In the genomic region with DNA sequence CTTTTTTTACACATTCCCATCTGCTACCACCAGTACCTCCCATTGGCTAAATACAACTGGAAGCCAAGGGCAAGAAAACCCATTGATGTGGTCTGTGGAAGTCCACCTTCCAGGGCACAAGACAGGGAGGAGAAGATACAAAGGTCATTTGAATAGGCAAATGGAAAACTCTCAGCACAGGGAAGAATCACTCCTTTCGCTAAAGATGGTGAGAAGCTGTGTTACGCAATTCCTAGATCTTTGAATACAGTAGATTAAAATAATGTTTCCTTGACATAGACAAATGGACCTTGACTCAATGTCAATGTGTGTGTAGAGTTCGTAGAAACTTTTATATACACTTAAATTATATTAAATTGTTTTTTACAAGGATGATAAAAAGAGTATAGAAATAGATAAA, we compare ENCODE assay signal across 33 cellular contexts.
"Had no signal": no experiment of that assay in that cellular context is flagged by ENCODE, and none has a peak within 500 bp of the region (broad histone marks: within the 10 kb centered on the region; RNA-seq: fewer than 3 reads in every experiment).

No MANE protein-coding gene starts in this region.

- H3K36me3 ChIP-seq: ascending aorta, breast epithelium, cardiac muscle cell, esophagus squamous epithelium, gastroesophageal sphincter, heart right ventricle had no signal

- H3K79me2 ChIP-seq: hepatocyte had no signal

- H3K4me3 ChIP-seq: ascending aorta, breast epithelium, cardiac muscle cell, esophagus squamous epithelium, gastroesophageal sphincter, heart right ventricle, hepatocyte had no signal

- H3K9me3 ChIP-seq: ascending aorta, breast epithelium, esophagus squamous epithelium, gastroesophageal sphincter, heart right ventricle had no signal

- H2AFZ ChIP-seq: hepatocyte had no signal

- H3K27ac ChIP-seq: ascending aorta, breast epithelium, cardiac muscle cell, gastroesophageal sphincter, heart right ventricle, hepatocyte, VCaP had no signal

- H3K4me2 ChIP-seq: hepatocyte had no signal

- ATAC-seq: activated naive CD4-positive, alpha-beta T cell treated with anti-CD3 and anti-CD28 coated beads, Interleukin-2, amount 50 U/mL, for 72 hours; activated T-cell treated with anti-CD3 and anti-CD28 coated beads, Interleukin-2, amount 50 U/mL, for 72 hours; effector memory CD8-positive, alpha-beta T cell; gastroesophageal sphincter; heart right ventricle; WTC11 had no signal

- DNase-seq: activated CD4-positive, alpha-beta memory T cell treated with anti-CD3 and anti-CD28 coated beads, Interleukin-2, amount 10 ng/mL, durations not matched to agents 7 days and 5 days; activated CD4-positive, alpha-beta T cell treated with anti-CD3 and anti-CD28 coated beads for 1 hour; activated CD4-positive, alpha-beta T cell treated with anti-CD3 and anti-CD28 coated beads for 4 hours; activated CD4-positive, alpha-beta T cell treated with anti-CD3 and anti-CD28 coated beads, Interleukin-2, amount 10 ng/mL, durations not matched to agents 7 days and 5 days; activated CD4-positive, alpha-beta T cell treated with anti-CD3 and anti-CD28 coated beads, Interleukin-2, amount 50 U/mL, for 4 hours; activated CD8-positive, alpha-beta memory T cell treated with anti-CD3 and anti-CD28 coated beads, Interleukin-2, amount 50 U/mL, for 48 hours; activated gamma-delta T cell; activated naive CD4-positive, alpha-beta T cell; activated naive CD4-positive, alpha-beta T cell treated with anti-CD3 and anti-CD28 coated beads, Interleukin-2, amount 10 ng/mL, durations not matched to agents 7 days and 5 days; activated naive CD8-positive, alpha-beta T cell treated with anti-CD3 and anti-CD28 coated beads, Interleukin-2, amount 10 ng/mL, durations not matched to agents 7 days and 5 days; activated T-cell treated with anti-CD3 and anti-CD28 coated beads for 4 hours; activated T-cell treated with anti-CD3 and anti-CD28 coated beads, Interleukin-2, amount 50 U/mL, for 24 hours; activated T-cell treated with anti-CD3 and anti-CD28 coated beads, Interleukin-2, amount 50 U/mL, for 72 hours; central memory CD4-positive, alpha-beta T cell; cortex of kidney; dermis blood vessel endothelial cell; effector CD4-positive, alpha-beta T cell; effector memory CD8-positive, alpha-beta T cell; erythroblast; esophagus squamous epithelium; foreskin melanocyte; heart right ventricle; T-helper 2 cell had no signal

- FAIRE-seq: colon, TTC549 had no signal

- H3K4me1 ChIP-seq: ascending aorta, breast epithelium, gastroesophageal sphincter, heart right ventricle had no signal

- H3K27me3 ChIP-seq: ascending aorta, breast epithelium, cardiac muscle cell, esophagus squamous epithelium, gastroesophageal sphincter, heart right ventricle, hepatocyte had no signal
